In the genomic region with DNA sequence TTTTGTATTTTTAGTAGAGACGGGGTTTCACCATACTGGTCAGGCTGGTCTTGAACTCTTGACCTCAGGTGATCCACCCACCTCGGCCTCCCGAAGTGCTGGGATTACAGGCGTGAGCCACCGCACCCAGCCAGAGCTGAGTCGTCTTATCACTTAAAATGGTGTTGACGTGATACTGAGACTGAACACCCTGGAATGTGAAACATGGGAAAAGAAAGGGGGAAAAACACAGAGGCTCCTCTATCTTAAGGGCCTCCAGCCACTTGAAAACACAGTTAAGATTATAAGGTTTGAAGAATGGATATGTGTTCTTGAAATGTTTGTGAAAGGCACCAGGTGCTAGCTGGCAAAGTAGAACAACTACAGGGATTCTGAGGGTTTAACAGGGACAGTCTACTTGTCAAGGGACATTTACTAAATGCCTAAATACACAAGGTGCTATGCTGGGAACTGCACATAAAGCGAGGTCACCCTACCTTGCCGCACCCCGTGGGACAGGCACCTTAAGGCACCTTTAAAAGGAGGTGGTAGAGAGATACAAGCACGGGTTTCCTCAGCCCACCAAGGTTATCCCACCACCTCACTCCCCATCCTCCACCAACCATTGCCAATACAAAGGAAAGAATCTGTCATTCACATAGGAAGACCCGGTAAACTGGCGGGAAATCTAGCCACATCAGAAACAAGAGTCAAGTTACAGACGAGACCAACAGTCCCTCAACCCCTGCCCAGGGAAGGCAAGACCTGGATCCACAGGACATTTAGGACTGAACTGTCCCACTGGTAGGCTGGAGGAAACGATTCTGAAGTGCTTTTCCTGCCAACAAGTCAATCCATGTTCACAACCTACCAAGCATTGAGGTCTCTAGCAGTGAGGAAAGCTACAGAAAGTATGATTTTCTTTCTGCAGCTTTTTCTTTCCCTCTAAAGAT, we compare ENCODE assay signal across 1 cellular context.
TF ChIP-seq lines count a peak whose summit lies in the region.

No MANE protein-coding gene starts in this region.

TF ChIP-seq in HCT116, 20 proteins besides CTCF, POLR2A, EP300 and RAD21:
- no peak for TF ChIP-seq ELF1 (IDR thresholded peaks at IDR 0.05; ENCODE audit: borderline replicate concordance, low read depth)
- TF ChIP-seq EZH2phosphoT487 (IDR thresholded peaks at IDR 0.05; ENCODE audit: borderline replicate concordance), result no peak
- TF ChIP-seq EZH2 (IDR thresholded peaks at IDR 0.05), result no peak
- TF ChIP-seq CEBPB (IDR thresholded peaks at IDR 0.05; ENCODE audit: low read depth), result no peak
- TF ChIP-seq SRF (IDR thresholded peaks at IDR 0.05; ENCODE audit: low read depth), result no peak
- 0 out of 2 replicates have a peak, but pooled peaks have one; percentile 37 for TF ChIP-seq CBX3 (IDR thresholded peaks at IDR 0.05; ENCODE audit: low read depth)
- TF ChIP-seq, protein P1, sequence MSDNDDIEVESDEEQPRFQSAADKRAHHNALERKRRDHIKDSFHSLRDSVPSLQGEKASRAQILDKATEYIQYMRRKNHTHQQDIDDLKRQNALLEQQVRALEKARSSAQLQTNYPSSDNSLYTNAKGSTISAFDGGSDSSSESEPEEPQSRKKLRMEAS (IDR thresholded peaks at IDR 0.05), result peak; percentile 42; the same call in 1 of the 2 replicates
- TF ChIP-seq, protein P2, sequence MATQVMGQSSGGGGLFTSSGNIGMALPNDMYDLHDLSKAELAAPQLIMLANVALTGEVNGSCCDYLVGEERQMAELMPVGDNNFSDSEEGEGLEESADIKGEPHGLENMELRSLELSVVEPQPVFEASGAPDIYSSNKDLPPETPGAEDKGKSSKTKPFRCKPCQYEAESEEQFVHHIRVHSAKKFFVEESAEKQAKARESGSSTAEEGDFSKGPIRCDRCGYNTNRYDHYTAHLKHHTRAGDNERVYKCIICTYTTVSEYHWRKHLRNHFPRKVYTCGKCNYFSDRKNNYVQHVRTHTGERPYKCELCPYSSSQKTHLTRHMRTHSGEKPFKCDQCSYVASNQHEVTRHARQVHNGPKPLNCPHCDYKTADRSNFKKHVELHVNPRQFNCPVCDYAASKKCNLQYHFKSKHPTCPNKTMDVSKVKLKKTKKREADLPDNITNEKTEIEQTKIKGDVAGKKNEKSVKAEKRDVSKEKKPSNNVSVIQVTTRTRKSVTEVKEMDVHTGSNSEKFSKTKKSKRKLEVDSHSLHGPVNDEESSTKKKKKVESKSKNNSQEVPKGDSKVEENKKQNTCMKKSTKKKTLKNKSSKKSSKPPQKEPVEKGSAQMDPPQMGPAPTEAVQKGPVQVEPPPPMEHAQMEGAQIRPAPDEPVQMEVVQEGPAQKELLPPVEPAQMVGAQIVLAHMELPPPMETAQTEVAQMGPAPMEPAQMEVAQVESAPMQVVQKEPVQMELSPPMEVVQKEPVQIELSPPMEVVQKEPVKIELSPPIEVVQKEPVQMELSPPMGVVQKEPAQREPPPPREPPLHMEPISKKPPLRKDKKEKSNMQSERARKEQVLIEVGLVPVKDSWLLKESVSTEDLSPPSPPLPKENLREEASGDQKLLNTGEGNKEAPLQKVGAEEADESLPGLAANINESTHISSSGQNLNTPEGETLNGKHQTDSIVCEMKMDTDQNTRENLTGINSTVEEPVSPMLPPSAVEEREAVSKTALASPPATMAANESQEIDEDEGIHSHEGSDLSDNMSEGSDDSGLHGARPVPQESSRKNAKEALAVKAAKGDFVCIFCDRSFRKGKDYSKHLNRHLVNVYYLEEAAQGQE (IDR thresholded peaks at IDR 0.05; ENCODE audit: low read depth), result no peak
- no peak for TF ChIP-seq ZFX (IDR thresholded peaks at IDR 0.05)
- no peak for TF ChIP-seq SIN3A (IDR thresholded peaks at IDR 0.05; ENCODE audit: low read depth)
- TF ChIP-seq JUND (IDR thresholded peaks at IDR 0.05), result peak; percentile 40
- peak; percentile 62 for TF ChIP-seq POLR2AphosphoS5 (IDR thresholded peaks at IDR 0.05; ENCODE audit: low read depth, low read length)
- TF ChIP-seq SP1 (IDR thresholded peaks at IDR 0.05; ENCODE audit: low read depth), result peak; percentile 81
- no peak for TF ChIP-seq YY1 (IDR thresholded peaks at IDR 0.05; ENCODE audit: extremely low read depth, insufficient replicate concordance, low read depth, low read length)
- TF ChIP-seq, protein P3, sequence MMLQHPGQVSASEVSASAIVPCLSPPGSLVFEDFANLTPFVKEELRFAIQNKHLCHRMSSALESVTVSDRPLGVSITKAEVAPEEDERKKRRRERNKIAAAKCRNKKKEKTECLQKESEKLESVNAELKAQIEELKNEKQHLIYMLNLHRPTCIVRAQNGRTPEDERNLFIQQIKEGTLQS (IDR thresholded peaks at IDR 0.05), result no peak
- peak; percentile 45 for TF ChIP-seq EGR1 (IDR thresholded peaks at IDR 0.05; ENCODE audit: low read depth)
- TF ChIP-seq ZNF274 (IDR thresholded peaks at IDR 0.05; ENCODE audit: low read depth, low read length), result no peak
